8 cellular contexts compared by ENCODE assay signal in genomic region chr7:28180031-28180363, GRCh38. TPM values are rescaled to one million over a fixed set of nuclear protein-coding genes. Genes with fewer than 3 reads are reported as not detected.
DNase-seq lines count a peak whose midpoint lies in the region; ATAC-seq, FAIRE-seq and TF ChIP-seq lines count a peak whose summit lies in the region.

No MANE protein-coding gene starts in this region.

- H3K36me3 ChIP-seq in SK-N-SH (replicated peaks in 1 of 2; ENCODE audit: control insufficient read depth in 1 of 2, insufficient read depth in 2 of 2, low read length in 1 of 2) (no peaks in the 10 kb centered on the region), kidney (ENCODE audit: control insufficient read depth in 1 of 2, insufficient read depth in 2 of 2, low read length in 2 of 2) (no peaks in the 10 kb centered on the region), testis (ENCODE audit: low read depth, missing control alignments) (no peaks in the 10 kb centered on the region)

- H3K9me3 Mint-ChIP-seq in WTC11 = no peaks in the 10 kb centered on the region
- H3K9me3 Mint-ChIP-seq in activated T-helper 1 cell treated with anti-CD3 and anti-CD28 coated beads, Interleukin-12 subunit alpha, Interleukin-12 subunit beta, Interleukin-2, Interleukin-4 antibody, amounts not matched to agents 30 ng/mL and 10 ng/mL and 1 ng/mL, durations not matched to agents 14 hours and 24 hours and 36 hours = no peaks in the 10 kb centered on the region

- CTCF ChIA-PET in SK-N-SH (lab: Yijun Ruan, JAX) (no interaction called here), WTC11 (lab: Charles Lee) (no interaction called here)

- ATAC-seq in SK-N-SH treated with all-trans-retinoic acid at 6 μM for 48 hours (no peak), WTC11 (peak; percentile 4; the same call in 1 of the 2 replicates), HG02759 (IDR thresholded peaks at IDR 0.05; ENCODE audit: unreplicated experiment) (no peak), GM21515 (IDR thresholded peaks at IDR 0.05; ENCODE audit: unreplicated experiment) (no peak)

- peak overlapping the region; percentile 70; the same call in 1 of the 2 replicates for H3K4me2 ChIP-seq in SK-N-SH

- H3K79me2 ChIP-seq in SK-N-SH (ENCODE audit: insufficient read depth) = peaks cover 14% of the 10 kb centered on the region

- TF ChIP-seq POLR2A in testis (IDR thresholded peaks at IDR 0.05) = no peak

- H3K9ac ChIP-seq in SK-N-SH = peak overlapping the region; percentile 46; the same call in 1 of the 2 replicates
- H3K9ac ChIP-seq in kidney (ENCODE audit: low read length in 2 of 2) = no peak overlapping the region

- no peak for TF ChIP-seq EP300 in SK-N-SH (IDR thresholded peaks at IDR 0.05; ENCODE audit: borderline replicate concordance in 1 of 2, low read depth in 1 of 2, low read length in 1 of 2)

- peaks cover 20% of the 10 kb centered on the region for H3F3A ChIP-seq in SK-N-SH (replicated peaks; ENCODE audit: insufficient read depth)

- no peaks in the 10 kb centered on the region for H4K20me1 ChIP-seq in SK-N-SH (ENCODE audit: insufficient read depth)

- no peak overlapping the region; a peak in 2 of 4 replicates for H3K27ac ChIP-seq in SK-N-SH (ENCODE audit: low read depth in 2 of 2, low read length in 1 of 2)
- no peak overlapping the region for H3K27ac ChIP-seq in kidney (ENCODE audit: low read depth in 2 of 2, low read length in 2 of 2)
- peak overlapping the region; percentile 91 to 96 for H3K27ac ChIP-seq in testis

- peaks cover 7 to 16% of the 10 kb centered on the region in 2 experiments; a peak in 3 of 4 replicates for H3K4me1 ChIP-seq in SK-N-SH (ENCODE audit: control insufficient read depth in 1 of 2, insufficient read depth in 2 of 2, low read depth in 1 of 2, low read length in 1 of 2)
- peaks cover 0 to 5% of the 10 kb centered on the region in 2 donors for H3K4me1 ChIP-seq in kidney (ENCODE audit: control insufficient read depth in 1 of 2, insufficient read depth in 1 of 2, low read depth in 1 of 2, low read length in 2 of 2)
- peaks cover 28% of the 10 kb centered on the region for H3K4me1 ChIP-seq in testis

- TF ChIP-seq RAD21 in SK-N-SH (IDR thresholded peaks at IDR 0.05; ENCODE audit: low read length) = no peak

- intact Hi-C loops in kidney (cut with DNase I) (no loop called here), testis (cut with DNase I; ENCODE audit: low total_unique reads) (no loop called here)
- intact Hi-C loops in activated T-helper 1 cell treated with anti-CD3 and anti-CD28 coated beads, Interleukin-12 subunit alpha, Interleukin-12 subunit beta, Interleukin-2, Interleukin-4 antibody, amounts not matched to agents 30 ng/mL and 10 ng/mL and 1 ng/mL, durations not matched to agents 14 hours and 24 hours and 36 hours (cut with micrococcal nuclease) = no loop called here

- H3K27ac Mint-ChIP-seq in WTC11 = no peak overlapping the region
- H3K27ac Mint-ChIP-seq in activated T-helper 1 cell treated with anti-CD3 and anti-CD28 coated beads, Interleukin-12 subunit alpha, Interleukin-12 subunit beta, Interleukin-2, Interleukin-4 antibody, amounts not matched to agents 30 ng/mL and 10 ng/mL and 1 ng/mL, durations not matched to agents 14 hours and 24 hours and 36 hours = no peak overlapping the region

- H3K36me3 Mint-ChIP-seq in WTC11 = no peaks in the 10 kb centered on the region
- no peaks in the 10 kb centered on the region for H3K36me3 Mint-ChIP-seq in activated T-helper 1 cell treated with anti-CD3 and anti-CD28 coated beads, Interleukin-12 subunit alpha, Interleukin-12 subunit beta, Interleukin-2, Interleukin-4 antibody, amounts not matched to agents 30 ng/mL and 10 ng/mL and 1 ng/mL, durations not matched to agents 14 hours and 24 hours and 36 hours (ENCODE audit: low read depth)

- H3K4me3 ChIP-seq in SK-N-SH (ENCODE audit: low read depth in 2 of 2, low read length in 1 of 2) (peak overlapping the region; percentile 71 to 74), kidney (ENCODE audit: low read length in 2 of 2) (peak overlapping the region in 1 of 2 donors; percentile 52), testis (peak overlapping the region; percentile 84 to 87)

- TF ChIP-seq CTCF in SK-N-SH (IDR thresholded peaks at IDR 0.05) = no peak
- TF ChIP-seq CTCF in WTC11 (IDR thresholded peaks at IDR 0.05) = no peak
- no peak for TF ChIP-seq CTCF in kidney (IDR thresholded peaks at IDR 0.05; ENCODE audit: borderline replicate concordance, extremely low read depth, insufficient read depth)
- TF ChIP-seq CTCF in testis (IDR thresholded peaks at IDR 0.05) = no peak

- WGBS in SK-N-SH (ENCODE audit: low lambda C conversion rate) = 3% methylated on average over 13 of the region's 55 CpGs
- WGBS in testis, 2 donors = 3% methylated on average over 12 of the region's 55 CpGs; no CpG with 5 or more reads in 1 of the 2 donors

- FAIRE-seq in kidney (lab: Jason Lieb, UNC) = no peak

- H3K27me3 ChIP-seq in SK-N-SH (ENCODE audit: insufficient read depth) (no peaks in the 10 kb centered on the region), testis (no peaks in the 10 kb centered on the region)

- no peak overlapping the region for H2AFZ ChIP-seq in SK-N-SH (ENCODE audit: low read depth)

- no peak for DNase-seq in SK-N-SH
- DNase-seq in WTC11 (ENCODE audit: low spot score) = no peak
- peak; percentile 63 for DNase-seq in kidney
- DNase-seq in testis = no peak
- DNase-seq in activated T-helper 1 cell treated with anti-CD3 and anti-CD28 coated beads, Interleukin-12 subunit alpha, Interleukin-12 subunit beta, Interleukin-2, Interleukin-4 antibody, amounts not matched to agents 30 ng/mL and 10 ng/mL and 1 ng/mL, durations not matched to agents 14 hours and 24 hours and 36 hours (ENCODE audit: low spot score) = no peak

- no peaks in the 10 kb centered on the region for H3K9me2 ChIP-seq in SK-N-SH

- H3K4me3 Mint-ChIP-seq in WTC11 = no peak overlapping the region
- no peak overlapping the region for H3K4me3 Mint-ChIP-seq in activated T-helper 1 cell treated with anti-CD3 and anti-CD28 coated beads, Interleukin-12 subunit alpha, Interleukin-12 subunit beta, Interleukin-2, Interleukin-4 antibody, amounts not matched to agents 30 ng/mL and 10 ng/mL and 1 ng/mL, durations not matched to agents 14 hours and 24 hours and 36 hours

- H3K9me3 ChIP-seq in SK-N-SH (no peaks in the 10 kb centered on the region), kidney (ENCODE audit: control insufficient read depth in 1 of 2, low read length in 2 of 2) (no peaks in the 10 kb centered on the region), testis (no peaks in the 10 kb centered on the region)

- POLR2A ChIA-PET in SK-N-SH (lab: Yijun Ruan, JAX) (no interaction called here), WTC11 (lab: Charles Lee) (no interaction called here)

- peaks cover 12% of the 10 kb centered on the region for H3K27me3 Mint-ChIP-seq in WTC11 (ENCODE audit: low read depth)
- peaks cover 38% of the 10 kb centered on the region for H3K27me3 Mint-ChIP-seq in activated T-helper 1 cell treated with anti-CD3 and anti-CD28 coated beads, Interleukin-12 subunit alpha, Interleukin-12 subunit beta, Interleukin-2, Interleukin-4 antibody, amounts not matched to agents 30 ng/mL and 10 ng/mL and 1 ng/mL, durations not matched to agents 14 hours and 24 hours and 36 hours (ENCODE audit: insufficient read depth)

- peaks cover 49% of the 10 kb centered on the region for H3K4me1 Mint-ChIP-seq in WTC11
- H3K4me1 Mint-ChIP-seq in activated T-helper 1 cell treated with anti-CD3 and anti-CD28 coated beads, Interleukin-12 subunit alpha, Interleukin-12 subunit beta, Interleukin-2, Interleukin-4 antibody, amounts not matched to agents 30 ng/mL and 10 ng/mL and 1 ng/mL, durations not matched to agents 14 hours and 24 hours and 36 hours (ENCODE audit: low read depth) = peaks cover 19% of the 10 kb centered on the region

TF ChIP-seq in SK-N-SH, 30 proteins besides CTCF, POLR2A, EP300 and RAD21:
- TF ChIP-seq MXI1 (IDR thresholded peaks at IDR 0.05; ENCODE audit: low read depth, low read length) (0 out of 2 replicates have a peak, but pooled peaks have one; percentile 48), JUND (IDR thresholded peaks at IDR 0.05) (no peak), POLR2AphosphoS5 (IDR thresholded peaks at IDR 0.05; ENCODE audit: low read depth, low read length) (no peak)

TF ChIP-seq in SK-N-SH treated with all-trans-retinoic acid at 6 μM for 48 hours, 23 proteins besides CTCF, POLR2A, EP300 and RAD21:
- no peak for TF ChIP-seq ESRRG (CRISPR knock-in tag; IDR thresholded peaks at IDR 0.05)

TF ChIP-seq in WTC11, 78 proteins besides CTCF, POLR2A, EP300 and RAD21:
- no peak for TF ChIP-seq GABPB1 (CRISPR knock-in tag; IDR thresholded peaks at IDR 0.05)
- TF ChIP-seq GRHL2 (CRISPR knock-in tag; IDR thresholded peaks at IDR 0.05; ENCODE audit: insufficient replicate concordance, severe bottlenecking) = no peak
- TF ChIP-seq FOXP4 (CRISPR knock-in tag; IDR thresholded peaks at IDR 0.05) = no peak
- no peak for TF ChIP-seq FOXK1 (CRISPR knock-in tag; IDR thresholded peaks at IDR 0.05)
- no peak for TF ChIP-seq ZNF671 (CRISPR knock-in tag; IDR thresholded peaks at IDR 0.05)
- no peak for TF ChIP-seq CREM (CRISPR knock-in tag; IDR thresholded peaks at IDR 0.05)

RNA-seq across cellular contexts. Expression of gene JAZF1, which starts 0.6 kb away (rescaled TPM):
- polyA plus RNA-seq in SK-N-SH (2012; rRNA removed) (1.3 and 1.7 TPM in 2 replicates), kidney (ENCODE audit: insufficient read depth, low read depth, low replicate concordance) (5.7 TPM), testis (ENCODE audit: insufficient read depth, low read depth, low replicate concordance) (51.0 TPM)
- polyA plus RNA-seq in SK-N-SH (2012; cell fraction: cytosol; rRNA removed) = 3.0 and 3.5 TPM in 2 replicates
- 1.6 and 2.2 TPM in 2 replicates for polyA plus RNA-seq in SK-N-SH (2012; cell fraction: nucleus; rRNA removed)
- total RNA-seq in WTC11 (2021) (11.9 to 19.0 TPM (median 17.0 TPM) in 3 replicates), kidney (13.1 TPM), testis (10 to 100 TPM; 38.5 to 46.4 TPM)
- 6.2 and 9.8 TPM in 2 replicates for total RNA-seq in activated T-helper 1 cell treated with anti-CD3 and anti-CD28 coated beads, Interleukin-12 subunit alpha, Interleukin-12 subunit beta, Interleukin-2, Interleukin-4 antibody, amounts not matched to agents 30 ng/mL and 10 ng/mL and 1 ng/mL, durations not matched to agents 14 hours and 24 hours and 36 hours

Comparison
In these comparisons a context has a peak if more than half of its experiments do, and no peak if none do; other contexts are left out.
1. H3K27ac ChIP-seq: peak in testis (2 of 2); none in SK-N-SH (0 of 2) and kidney (0 of 2).